Comparison of ENCODE assay signal across 1 cellular context in genomic region chr1:40979241-40980067, GRCh38.
A peak's percentile ranks its signal among the peaks of the same experiment; 100 is the strongest.
TF ChIP-seq lines count a peak whose summit lies in the region.

Gene CTPS1, plus strand, starts transcription at chr1:40979696. Its CDS starts 3,595 bp downstream, at chr1:40983291.

TF ChIP-seq in HepG2, 621 proteins besides CTCF, POLR2A, EP300 and RAD21 (continued from another document and continues in another):
- no peak for TF ChIP-seq U2AF2 (IDR thresholded peaks at IDR 0.05; ENCODE audit: low read depth, low read length)
- no peak for TF ChIP-seq ZUFSP (CRISPR knock-in tag; IDR thresholded peaks at IDR 0.05; ENCODE audit: borderline replicate concordance)
- no peak for TF ChIP-seq ZNF143 (CRISPR knock-in tag; IDR thresholded peaks at IDR 0.05)
- TF ChIP-seq ZNF280B (CRISPR knock-in tag; IDR thresholded peaks at IDR 0.05; ENCODE audit: borderline replicate concordance): peak; percentile 59; the same call in 1 of the 2 replicates
- peak; percentile 83 for TF ChIP-seq CSRNP1 (CRISPR knock-in tag; IDR thresholded peaks at IDR 0.05)
- peak; percentile 53 for TF ChIP-seq BORCS8-MEF2B (CRISPR knock-in tag; IDR thresholded peaks at IDR 0.05)
- no peak for TF ChIP-seq MEIS1 (CRISPR knock-in tag; IDR thresholded peaks at IDR 0.05; ENCODE audit: borderline replicate concordance)
- TF ChIP-seq RXRB (CRISPR knock-in tag; IDR thresholded peaks at IDR 0.05; ENCODE audit: borderline replicate concordance): no peak
- peak; percentile 73 for TF ChIP-seq YEATS2 (CRISPR knock-in tag; IDR thresholded peaks at IDR 0.05; ENCODE audit: borderline replicate concordance)
- no peak; the same call in 1 of the 2 replicates for TF ChIP-seq IRX3 (CRISPR knock-in tag; IDR thresholded peaks at IDR 0.05; ENCODE audit: borderline replicate concordance, low read depth)
- TF ChIP-seq NFATC3 (CRISPR knock-in tag; IDR thresholded peaks at IDR 0.05): no peak
- TF ChIP-seq CREB1 (IDR thresholded peaks at IDR 0.05): peak; percentile 65
- no peak for TF ChIP-seq CREB1 (CRISPR knock-in tag; IDR thresholded peaks at IDR 0.05)
- no peak for TF ChIP-seq ZNF780A (CRISPR knock-in tag; IDR thresholded peaks at IDR 0.05)
- no peak for TF ChIP-seq ZNF432 (CRISPR knock-in tag; IDR thresholded peaks at IDR 0.05; ENCODE audit: borderline replicate concordance)
- TF ChIP-seq ZNF660 (CRISPR knock-in tag; IDR thresholded peaks at IDR 0.05; ENCODE audit: borderline replicate concordance, low read depth): no peak
- no peak; the same call in 1 of the 2 replicates for TF ChIP-seq NFKB2 (CRISPR knock-in tag; IDR thresholded peaks at IDR 0.05; ENCODE audit: borderline replicate concordance)
- no peak for TF ChIP-seq ZNF574 (CRISPR knock-in tag; IDR thresholded peaks at IDR 0.05)
- peak; percentile 66; the same call in 1 of the 2 replicates for TF ChIP-seq TSC22D2 (CRISPR knock-in tag; IDR thresholded peaks at IDR 0.05; ENCODE audit: borderline replicate concordance)
- peak; percentile 55 for TF ChIP-seq ZFP91 (CRISPR knock-in tag; IDR thresholded peaks at IDR 0.05; ENCODE audit: borderline replicate concordance)
- TF ChIP-seq NR2F6 (IDR thresholded peaks at IDR 0.05): no peak
- TF ChIP-seq NR2F6 (CRISPR knock-in tag; IDR thresholded peaks at IDR 0.05): no peak
- TF ChIP-seq RELA (CRISPR knock-in tag; IDR thresholded peaks at IDR 0.05): no peak
- TF ChIP-seq ZKSCAN8 (CRISPR knock-in tag; IDR thresholded peaks at IDR 0.05; ENCODE audit: borderline replicate concordance): no peak
- no peak for TF ChIP-seq XBP1 (CRISPR knock-in tag; IDR thresholded peaks at IDR 0.05)
- TF ChIP-seq ZNF773 (CRISPR knock-in tag; IDR thresholded peaks at IDR 0.05; ENCODE audit: borderline replicate concordance): no peak
- TF ChIP-seq POLR2AphosphoS5 (IDR thresholded peaks at IDR 0.05; ENCODE audit: low read depth, low read length): peak; percentile 71; the same call in 1 of the 2 replicates
- TF ChIP-seq MATR3 (CRISPR knock-in tag; IDR thresholded peaks at IDR 0.05): no peak
- no peak for TF ChIP-seq KLF15 (CRISPR knock-in tag; IDR thresholded peaks at IDR 0.05; ENCODE audit: borderline replicate concordance)
- TF ChIP-seq SALL2 (CRISPR knock-in tag; IDR thresholded peaks at IDR 0.05): peak; percentile 50; the same call in 1 of the 2 replicates
- no peak for TF ChIP-seq HMG20B (CRISPR knock-in tag; conservative IDR thresholded peaks at IDR 0.05)
- no peak for TF ChIP-seq ZNF629 (CRISPR knock-in tag; conservative IDR thresholded peaks at IDR 0.05)
- TF ChIP-seq MEF2D (CRISPR knock-in tag; IDR thresholded peaks at IDR 0.05): no peak
- TF ChIP-seq ZFP90 (CRISPR knock-in tag; IDR thresholded peaks at IDR 0.05; ENCODE audit: borderline replicate concordance): no peak
- TF ChIP-seq MIXL1 (CRISPR knock-in tag; IDR thresholded peaks at IDR 0.05): no peak
- TF ChIP-seq PREB (CRISPR knock-in tag; IDR thresholded peaks at IDR 0.05): no peak
- no peak for TF ChIP-seq ZFP1 (CRISPR knock-in tag; IDR thresholded peaks at IDR 0.05)
- TF ChIP-seq GATAD1 (CRISPR knock-in tag; IDR thresholded peaks at IDR 0.05): no peak
- TF ChIP-seq POGK (CRISPR knock-in tag; conservative IDR thresholded peaks at IDR 0.05): peak; percentile 60; the same call in 1 of the 2 replicates
- peak in 1 of 2 experiments; percentile 83; a peak in 2 of 4 replicates for TF ChIP-seq KLF16 (CRISPR knock-in tag; IDR thresholded peaks at IDR 0.05)
- no peak for TF ChIP-seq ZNF572 (CRISPR knock-in tag; IDR thresholded peaks at IDR 0.05)
- TF ChIP-seq TFAP4 (IDR thresholded peaks at IDR 0.05; ENCODE audit: borderline replicate concordance, low read depth): no peak
- TF ChIP-seq KDM5A (IDR thresholded peaks at IDR 0.05; ENCODE audit: borderline replicate concordance, low read length): peak; percentile 44; the same call in 1 of the 2 replicates
- no peak for TF ChIP-seq ZNF383 (CRISPR knock-in tag; IDR thresholded peaks at IDR 0.05; ENCODE audit: borderline replicate concordance)
- TF ChIP-seq ZMYM3 (CRISPR knock-in tag; IDR thresholded peaks at IDR 0.05): peak; percentile 57
- no peak for TF ChIP-seq ZNF44 (CRISPR knock-in tag; IDR thresholded peaks at IDR 0.05)
- no peak for TF ChIP-seq ZNF557 (CRISPR knock-in tag; IDR thresholded peaks at IDR 0.05)
- TF ChIP-seq TP53 (CRISPR knock-in tag; conservative IDR thresholded peaks at IDR 0.05): no peak
- TF ChIP-seq ZNF839 (CRISPR knock-in tag; IDR thresholded peaks at IDR 0.05; ENCODE audit: borderline replicate concordance): no peak
- TF ChIP-seq ATF1 (CRISPR knock-in tag; IDR thresholded peaks at IDR 0.05): no peak
- peak; percentile 28; the same call in 1 of the 2 replicates for TF ChIP-seq PPARG (CRISPR knock-in tag; conservative IDR thresholded peaks at IDR 0.05)
- no peak for TF ChIP-seq DZIP1 (CRISPR knock-in tag; IDR thresholded peaks at IDR 0.05)
- TF ChIP-seq KLF6 (CRISPR knock-in tag; IDR thresholded peaks at IDR 0.05): peak; percentile 66; the same call in 1 of the 2 replicates
- TF ChIP-seq ZNF430 (CRISPR knock-in tag; IDR thresholded peaks at IDR 0.05): peak; percentile 82; the same call in 1 of the 2 replicates
- no peak for TF ChIP-seq KLF13 (CRISPR knock-in tag; IDR thresholded peaks at IDR 0.05)
- 0 out of 2 replicates have a peak, but pooled peaks have one; percentile 18 for TF ChIP-seq AHR (CRISPR knock-in tag; IDR thresholded peaks at IDR 0.05)
- TF ChIP-seq ZNF556 (CRISPR knock-in tag; IDR thresholded peaks at IDR 0.05; ENCODE audit: borderline replicate concordance): no peak
